17 cellular contexts compared by ENCODE assay signal in the genomic region with DNA sequence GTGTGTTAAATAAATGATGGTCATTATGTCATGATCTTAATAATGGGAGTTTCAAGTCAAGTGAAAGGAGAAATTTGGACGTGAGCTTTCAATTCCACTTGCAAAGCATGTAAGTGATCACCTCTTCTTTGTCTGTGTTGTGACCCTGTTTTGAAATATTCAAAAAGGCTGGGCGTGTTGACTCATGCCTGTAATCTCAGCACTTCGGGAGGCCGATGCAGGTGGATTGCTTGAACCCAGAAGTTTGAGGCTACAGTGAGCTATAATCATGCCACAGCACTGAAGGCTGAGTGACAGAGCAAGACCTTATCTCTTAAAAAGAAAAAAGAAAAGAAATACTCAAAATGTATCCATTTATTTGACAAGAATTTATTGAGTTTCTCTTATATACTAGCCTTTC. TPM values are rescaled to one million over a fixed set of nuclear protein-coding genes. Genes with fewer than 3 reads are reported as not detected.
DNase-seq lines count a peak whose midpoint lies in the region; ATAC-seq and TF ChIP-seq lines count a peak whose summit lies in the region.
"Had no signal": no experiment of that assay in that cellular context is flagged by ENCODE, and none has a peak within 500 bp of the region (broad histone marks: within the 10 kb centered on the region; RNA-seq: fewer than 3 reads in every experiment).

No MANE protein-coding gene starts in this region.

- DNase-seq in NCI-H1105 (lab: John Stamatoyannopoulos, UW) (peak; percentile 13), MM.1S (no peak), prostate gland (ENCODE audit: low spot score) (no peak), OCI-M2 (lab: John Stamatoyannopoulos, UW; ENCODE audit: unreplicated experiment) (no peak)
- DNase-seq: activated CD4-positive, CD25-positive, alpha-beta regulatory T cell; body of pancreas; GF-D8; GOT3; stimulated activated naive CD4-positive, alpha-beta T cell had no signal

- H3K4me3 ChIP-seq in MM.1S (ENCODE audit: low read length) (no peak overlapping the region), prostate gland (no peak overlapping the region)
- H3K4me3 ChIP-seq: BLaER1 treated with 17β-estradiol and CSF1 and Interleukin-3, amounts not matched to agents 10 nM and 100 nM; body of pancreas; lung; SK-N-MC had no signal

- H3F3A ChIP-seq in MM.1S (ENCODE audit: insufficient read depth, low read length), result no peaks in the 10 kb centered on the region

- H4K20me1 ChIP-seq in MM.1S (ENCODE audit: insufficient read depth, low read length), result no peaks in the 10 kb centered on the region
- H4K20me1 ChIP-seq: BLaER1 treated with 17β-estradiol and CSF1 and Interleukin-3, amounts not matched to agents 10 nM and 100 nM had no signal

- no peaks in the 10 kb centered on the region for H3K79me2 ChIP-seq in MM.1S (ENCODE audit: low read length)

- no peak overlapping the region for H3K27ac ChIP-seq in MM.1S (ENCODE audit: low read length)
- H3K27ac ChIP-seq in prostate gland, result no peak overlapping the region
- H3K27ac ChIP-seq: BLaER1 treated with 17β-estradiol and CSF1 and Interleukin-3, amounts not matched to agents 10 nM and 100 nM; body of pancreas; HL-60 had no signal

- ATAC-seq in GM18499 (IDR thresholded peaks at IDR 0.05; ENCODE audit: insufficient read depth, unreplicated experiment) (peak; percentile 59), GM19025 (IDR thresholded peaks at IDR 0.05; ENCODE audit: low read depth, unreplicated experiment) (peak; percentile 39), HG02642 (IDR thresholded peaks at IDR 0.05; ENCODE audit: poor library complexity, unreplicated experiment) (peak; percentile 48)
- ATAC-seq in activated CD4-positive, CD25-positive, alpha-beta regulatory T cell treated with anti-CD3 and anti-CD28 coated beads, Interleukin-2, amount 50 U/mL, for 24 hours, result no peak
- ATAC-seq: body of pancreas had no signal

- TF ChIP-seq POLR2A in prostate gland (IDR thresholded peaks at IDR 0.05), result no peak

- H3K9me3 ChIP-seq in MM.1S (replicated peaks; ENCODE audit: insufficient read depth, low read length), result no peaks in the 10 kb centered on the region
- H3K9me3 ChIP-seq in prostate gland, result no peaks in the 10 kb centered on the region
- H3K9me3 ChIP-seq: body of pancreas had no signal

- no peaks in the 10 kb centered on the region for H3K36me3 ChIP-seq in MM.1S (replicated peaks; ENCODE audit: insufficient read depth, low read length)
- H3K36me3 ChIP-seq in prostate gland, result no peaks in the 10 kb centered on the region
- H3K36me3 ChIP-seq: BLaER1 treated with 17β-estradiol and CSF1 and Interleukin-3, amounts not matched to agents 10 nM and 100 nM had no signal

- no peaks in the 10 kb centered on the region for H3K27me3 ChIP-seq in MM.1S (replicated peaks; ENCODE audit: insufficient read depth, low read length)
- no peaks in the 10 kb centered on the region for H3K27me3 ChIP-seq in prostate gland (replicated peaks; ENCODE audit: insufficient read depth)
- H3K27me3 ChIP-seq: BLaER1 treated with 17β-estradiol and CSF1 and Interleukin-3, amounts not matched to agents 10 nM and 100 nM; body of pancreas had no signal

- WGBS in prostate gland, result 47% methylated on average over 4 of the region's 4 CpGs

- no peak overlapping the region for H2AFZ ChIP-seq in MM.1S (ENCODE audit: low read length)

- no peak overlapping the region for H3K9ac ChIP-seq in MM.1S (ENCODE audit: low read length)
- H3K9ac ChIP-seq: BLaER1 treated with 17β-estradiol and CSF1 and Interleukin-3, amounts not matched to agents 10 nM and 100 nM had no signal

- H3K9me2 ChIP-seq in MM.1S (replicated peaks; ENCODE audit: insufficient read depth, low read length), result no peaks in the 10 kb centered on the region

- no peak for TF ChIP-seq CTCF in MM.1S (IDR thresholded peaks at IDR 0.05; ENCODE audit: low read length)
- no peak for TF ChIP-seq CTCF in prostate gland (IDR thresholded peaks at IDR 0.05)

- H3K4me1 ChIP-seq in MM.1S (ENCODE audit: low read length) (no peaks in the 10 kb centered on the region), prostate gland (replicated peaks) (no peaks in the 10 kb centered on the region)
- H3K4me1 ChIP-seq: body of pancreas had no signal

- no peak overlapping the region for H3K4me2 ChIP-seq in MM.1S (ENCODE audit: low read depth, low read length)

- intact Hi-C loops in prostate gland (cut with DNase I), result loop anchor here (10.0 kb wide), 1 partner anchor 517 kb away; no protein-coding TSS in a partner anchor

RNA-seq across cellular contexts. Expression of a gene that starts 32.9 kb away (rescaled TPM):
- 10 to 100 TPM; 18.1 to 20.9 TPM for total RNA-seq in prostate gland

Comparison
In these comparisons a context has a peak if more than half of its experiments do, and no peak if none do; other contexts are left out.
1. ATAC-seq: peak in GM18499 (single experiment), GM19025 (single experiment) and HG02642 (single experiment); none in activated CD4-positive, CD25-positive, alpha-beta regulatory T cell treated with anti-CD3 and anti-CD28 coated beads, Interleukin-2, amount 50 U/mL, for 24 hours (0 of 2).